Comparison of ENCODE assay signal across 19 cellular contexts in the genomic region with DNA sequence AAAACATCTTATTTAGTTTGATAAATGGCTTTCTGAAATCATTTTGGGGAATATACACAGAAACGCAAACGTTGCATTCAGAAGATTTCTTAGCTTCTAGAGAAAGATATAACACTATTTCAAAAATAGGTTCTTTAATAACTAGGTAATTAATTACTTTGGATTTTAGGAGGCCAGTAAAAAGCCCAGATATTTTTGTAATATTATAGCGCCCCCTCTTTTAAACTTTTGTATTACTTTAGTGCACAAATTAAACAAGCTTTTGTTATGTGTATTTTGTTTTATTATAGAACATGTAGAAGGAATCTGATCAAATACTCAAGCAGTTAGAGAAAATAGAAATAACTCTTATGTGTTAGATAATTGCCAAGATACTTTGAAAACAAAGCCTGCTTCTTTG. TPM values are rescaled to one million over a fixed set of nuclear protein-coding genes. Genes with fewer than 3 reads are reported as not detected.
DNase-seq lines count a peak whose midpoint lies in the region; ATAC-seq and TF ChIP-seq lines count a peak whose summit lies in the region.
"Had no signal": no experiment of that assay in that cellular context is flagged by ENCODE, and none has a peak within 500 bp of the region (broad histone marks: within the 10 kb centered on the region; RNA-seq: fewer than 3 reads in every experiment).

No MANE protein-coding gene starts in this region.

- ATAC-seq in GM23338: no peak
- ATAC-seq in activated CD8-positive, alpha-beta T cell treated with anti-CD3 and anti-CD28 coated beads for 36 hours: no peak
- no peak for ATAC-seq in CD4-positive, alpha-beta T cell (ENCODE audit: poor library complexity)
- ATAC-seq: PC-3 had no signal

- peak in 1 of 2 experiments; percentile 59; a peak in 2 of 4 replicates for TF ChIP-seq CTCF in GM23338 (conservative IDR thresholded peaks at IDR 0.05; ENCODE audit: low read depth in 2 of 2)
- peak; percentile 9 for TF ChIP-seq CTCF in astrocyte of the spinal cord (IDR thresholded peaks at IDR 0.05; ENCODE audit: low read depth, low read length)
- TF ChIP-seq CTCF in fibroblast of villous mesenchyme (IDR thresholded peaks at IDR 0.05; ENCODE audit: insufficient read depth, low read depth, low read length): peak; percentile 30
- peak; percentile 6 for TF ChIP-seq CTCF in retinal pigment epithelial cell (conservative IDR thresholded peaks at IDR 0.05; ENCODE audit: low read depth, low read length)
- no peak for TF ChIP-seq CTCF in colonic mucosa (IDR thresholded peaks at IDR 0.05)
- no peak for TF ChIP-seq CTCF in activated CD8-positive, alpha-beta T cell treated with anti-CD3 and anti-CD28 coated beads for 36 hours (IDR thresholded peaks at IDR 0.05)
- TF ChIP-seq CTCF in CD4-positive, alpha-beta T cell (IDR thresholded peaks at IDR 0.05): no peak

- no peak overlapping the region for H3K4me3 ChIP-seq in GM23338
- H3K4me3 ChIP-seq in astrocyte of the spinal cord (ENCODE audit: low read depth, low read length): no peak overlapping the region
- no peak overlapping the region for H3K4me3 ChIP-seq in fibroblast of villous mesenchyme (ENCODE audit: low read depth, low read length)
- H3K4me3 ChIP-seq in retinal pigment epithelial cell (ENCODE audit: low read length): no peak overlapping the region
- no peak overlapping the region for H3K4me3 ChIP-seq in colonic mucosa
- H3K4me3 ChIP-seq: BLaER1 treated with 17β-estradiol and CSF1 and Interleukin-3, amounts not matched to agents 10 nM and 100 nM had no signal

- in situ Hi-C loops in astrocyte of the spinal cord (cut with HindIII; ENCODE audit: low sequenced_read_pairs): no loop called here

- DNase-seq in GM23338 (ENCODE audit: low spot score) (peak; percentile 15), astrocyte of the spinal cord (ENCODE audit: low read depth, low spot score) (no peak), fibroblast of villous mesenchyme (ENCODE audit: low read depth) (no peak), retinal pigment epithelial cell (ENCODE audit: low read depth) (no peak), H4 (ENCODE audit: low spot score) (no peak), colonic mucosa (no peak)
- DNase-seq in activated CD8-positive, alpha-beta T cell treated with anti-CD3 and anti-CD28 coated beads for 36 hours: no peak
- DNase-seq in CD4-positive, alpha-beta T cell: no peak
- DNase-seq: DMS79 treated with DMSO at 0.1 percent for 48 hours, HCEC 1CT, KBM-7, MV-4-11, NCI-H1694 treated with DMSO at 0.1 percent for 48 hours, NCI-H2107, NCI-H510A treated with DMSO at 0.1 percent for 48 hours, PC-3, RPMI8226, SHP77 treated with DMSO at 0.1 percent for 48 hours had no signal

- H3K9me2 ChIP-seq in GM23338 (ENCODE audit: insufficient read depth): no peaks in the 10 kb centered on the region

- H3F3A ChIP-seq in GM23338 (replicated peaks; ENCODE audit: low read depth): no peaks in the 10 kb centered on the region

- H3K4me1 ChIP-seq in GM23338 (ENCODE audit: insufficient read depth) (no peaks in the 10 kb centered on the region), colonic mucosa (no peaks in the 10 kb centered on the region)

- H3K4me2 ChIP-seq in GM23338: no peak overlapping the region
- H3K4me2 ChIP-seq: BLaER1 treated with 17β-estradiol and CSF1 and Interleukin-3, amounts not matched to agents 10 nM and 100 nM had no signal

- intact Hi-C loops in colonic mucosa (cut with DNase I): no loop called here
- intact Hi-C loops in activated CD8-positive, alpha-beta T cell treated with anti-CD3 and anti-CD28 coated beads for 36 hours (cut with micrococcal nuclease): no loop called here
- intact Hi-C loops in CD4-positive, alpha-beta T cell (cut with DNase I, micrococcal nuclease): no loop called here

- H3K9me3 ChIP-seq in colonic mucosa: no peaks in the 10 kb centered on the region
- no peaks in the 10 kb centered on the region for H3K9me3 ChIP-seq in CD4-positive, alpha-beta T cell (ENCODE audit: control insufficient read depth, low read length)

- peaks cover 2% of the 10 kb centered on the region for H3K27me3 Mint-ChIP-seq in GM23338 (ENCODE audit: insufficient read depth, low read depth, poor library complexity)
- H3K27me3 Mint-ChIP-seq in activated CD8-positive, alpha-beta T cell treated with anti-CD3 and anti-CD28 coated beads for 36 hours: no peaks in the 10 kb centered on the region
- H3K27me3 Mint-ChIP-seq in CD4-positive, alpha-beta T cell: no peaks in the 10 kb centered on the region

- no peaks in the 10 kb centered on the region for H3K9me3 Mint-ChIP-seq in GM23338
- H3K9me3 Mint-ChIP-seq in activated CD8-positive, alpha-beta T cell treated with anti-CD3 and anti-CD28 coated beads for 36 hours: no peaks in the 10 kb centered on the region
- no peaks in the 10 kb centered on the region for H3K9me3 Mint-ChIP-seq in CD4-positive, alpha-beta T cell

- no peak overlapping the region for H3K4me3 Mint-ChIP-seq in GM23338
- no peak overlapping the region for H3K4me3 Mint-ChIP-seq in activated CD8-positive, alpha-beta T cell treated with anti-CD3 and anti-CD28 coated beads for 36 hours
- no peak overlapping the region for H3K4me3 Mint-ChIP-seq in CD4-positive, alpha-beta T cell

- no peak overlapping the region for H3K9ac ChIP-seq in colonic mucosa (ENCODE audit: low read depth in 2 of 2, low read length in 2 of 2)
- H3K9ac ChIP-seq: BLaER1 treated with 17β-estradiol and CSF1 and Interleukin-3, amounts not matched to agents 10 nM and 100 nM had no signal

- H3K27ac ChIP-seq in GM23338 (ENCODE audit: low read depth): no peak overlapping the region
- H3K27ac ChIP-seq in colonic mucosa: no peak overlapping the region
- no peak overlapping the region for H3K27ac ChIP-seq in CD4-positive, alpha-beta T cell (ENCODE audit: low read depth, low read length)
- H3K27ac ChIP-seq: BLaER1 treated with 17β-estradiol and CSF1 and Interleukin-3, amounts not matched to agents 10 nM and 100 nM had no signal

- H3K36me3 Mint-ChIP-seq in GM23338 (ENCODE audit: low read depth): no peaks in the 10 kb centered on the region
- H3K36me3 Mint-ChIP-seq in activated CD8-positive, alpha-beta T cell treated with anti-CD3 and anti-CD28 coated beads for 36 hours (ENCODE audit: low read depth): peaks cover 4% of the 10 kb centered on the region
- H3K36me3 Mint-ChIP-seq in CD4-positive, alpha-beta T cell (ENCODE audit: low read depth): peaks cover 26% of the 10 kb centered on the region

- peaks cover 11% of the 10 kb centered on the region; the same call in 1 of the 2 replicates for H4K20me1 ChIP-seq in GM23338 (replicated peaks; ENCODE audit: insufficient read depth)

- CTCF ChIA-PET in activated CD8-positive, alpha-beta T cell treated with anti-CD3 and anti-CD28 coated beads for 36 hours (lab: Charles Lee): no interaction called here
- CTCF ChIA-PET in CD4-positive, alpha-beta T cell (lab: Charles Lee): no interaction called here

- H3K4me1 Mint-ChIP-seq in GM23338: no peaks in the 10 kb centered on the region
- peaks cover 5% of the 10 kb centered on the region for H3K4me1 Mint-ChIP-seq in activated CD8-positive, alpha-beta T cell treated with anti-CD3 and anti-CD28 coated beads for 36 hours (ENCODE audit: low read depth)
- peaks cover 14% of the 10 kb centered on the region for H3K4me1 Mint-ChIP-seq in CD4-positive, alpha-beta T cell (ENCODE audit: low read depth)

- POLR2A ChIA-PET in activated CD8-positive, alpha-beta T cell treated with anti-CD3 and anti-CD28 coated beads for 36 hours (lab: Charles Lee): interaction anchor here (0.6 kb wide), 1 partner anchor 693 kb away, joined by 4 read pairs; no protein-coding TSS in a partner anchor
- POLR2A ChIA-PET in CD4-positive, alpha-beta T cell (lab: Charles Lee): no interaction called here

- H3K27me3 ChIP-seq in GM23338 (ENCODE audit: insufficient read depth) (no peaks in the 10 kb centered on the region), colonic mucosa (no peaks in the 10 kb centered on the region)
- no peaks in the 10 kb centered on the region for H3K27me3 ChIP-seq in CD4-positive, alpha-beta T cell (ENCODE audit: control insufficient read depth, insufficient read depth, low read length)
- H3K27me3 ChIP-seq: BLaER1 treated with 17β-estradiol and CSF1 and Interleukin-3, amounts not matched to agents 10 nM and 100 nM had no signal

- no peak overlapping the region for H3K27ac Mint-ChIP-seq in GM23338
- H3K27ac Mint-ChIP-seq in activated CD8-positive, alpha-beta T cell treated with anti-CD3 and anti-CD28 coated beads for 36 hours: no peak overlapping the region
- H3K27ac Mint-ChIP-seq in CD4-positive, alpha-beta T cell: no peak overlapping the region

- no peaks in the 10 kb centered on the region for H3K79me2 ChIP-seq in GM23338 (replicated peaks; ENCODE audit: insufficient read depth)

- no peak overlapping the region for H2AFZ ChIP-seq in GM23338

- H3K36me3 ChIP-seq in GM23338 (ENCODE audit: insufficient read depth): no peaks in the 10 kb centered on the region
- H3K36me3 ChIP-seq in colonic mucosa: no peaks in the 10 kb centered on the region

TF ChIP-seq in GM23338, 12 proteins besides CTCF, POLR2A, EP300 and RAD21 (continues in another document):
- no peak for TF ChIP-seq ZNF331 (CRISPR knock-in tag; IDR thresholded peaks at IDR 0.05; ENCODE audit: low read depth)

RNA-seq across cellular contexts. Expression of a gene that starts 57.7 kb away (rescaled TPM):
- total RNA-seq in GM23338 (2014; rRNA removed; shearing (Covaris generic)): 45.2 and 58.5 TPM in 2 replicates
- polyA plus RNA-seq in GM23338 (2016; fragmentation: Nextera tagmentation; extraction: Ambion mirVana): 68.9 and 84.0 TPM in 2 replicates
- total RNA-seq in fibroblast of villous mesenchyme: 26.4 and 38.9 TPM in 2 replicates
- total RNA-seq in H4 (2014; rRNA removed; shearing (Covaris generic)): 124 and 137 TPM in 2 replicates
- 10 to 100 TPM; 24.8 to 26.5 TPM for total RNA-seq in colonic mucosa
- total RNA-seq in activated CD8-positive, alpha-beta T cell treated with anti-CD3 and anti-CD28 coated beads for 36 hours: 10 to 100 TPM; 16.7 to 20.8 TPM
- 10 to 100 TPM; 26.0 to 27.6 TPM for total RNA-seq in CD4-positive, alpha-beta T cell

Comparison
In these comparisons a context has a peak if more than half of its experiments do, and no peak if none do; other contexts are left out.
1. CTCF ChIP-seq: peak in astrocyte of the spinal cord (single experiment), fibroblast of villous mesenchyme (single experiment) and retinal pigment epithelial cell (single experiment); none in colonic mucosa (single experiment), activated CD8-positive, alpha-beta T cell treated with anti-CD3 and anti-CD28 coated beads for 36 hours (single experiment) and CD4-positive, alpha-beta T cell (single experiment).